24 cellular contexts compared by ENCODE assay signal in genomic region chr18:68459968-68460367, GRCh38.
"Had no signal": no experiment of that assay in that cellular context is flagged by ENCODE, and none has a peak within 500 bp of the region (broad histone marks: within the 10 kb centered on the region; RNA-seq: fewer than 3 reads in every experiment).

No MANE protein-coding gene starts in this region.

- H3K9me3 ChIP-seq: colonic mucosa, esophagus squamous epithelium, gastrocnemius medialis had no signal

- H3K4me3 ChIP-seq: colonic mucosa, coronary artery, dorsolateral prefrontal cortex, esophagus muscularis mucosa, esophagus squamous epithelium, gastrocnemius medialis, gastroesophageal sphincter, heart left ventricle, heart right ventricle had no signal

- H3K27me3 ChIP-seq: colonic mucosa, esophagus muscularis mucosa, esophagus squamous epithelium, foreskin keratinocyte, gastrocnemius medialis, gastroesophageal sphincter, heart left ventricle, heart right ventricle had no signal

- DNase-seq: colonic mucosa; cortex of kidney; dermis blood vessel endothelial cell; dorsolateral prefrontal cortex; effector CD4-positive, alpha-beta T cell; effector CD8-positive, alpha-beta T cell; effector memory CD4-positive, alpha-beta T cell; effector memory CD8-positive, alpha-beta T cell; endodermal cell; erythroblast; esophagus squamous epithelium; foreskin fibroblast; foreskin keratinocyte; foreskin melanocyte; gastrocnemius medialis; glutamatergic neuron; head of caudate nucleus; heart left ventricle; heart right ventricle had no signal

- H3K27ac ChIP-seq: colonic mucosa, coronary artery, dorsolateral prefrontal cortex, epithelial cell of prostate, esophagus muscularis mucosa, esophagus squamous epithelium, foreskin keratinocyte, gastrocnemius medialis, gastroesophageal sphincter, heart left ventricle, heart right ventricle had no signal

- ATAC-seq: effector memory CD8-positive, alpha-beta T cell; esophagus mucosa; foreskin keratinocyte; gastrocnemius medialis; gastroesophageal sphincter; heart left ventricle; heart right ventricle had no signal

- H3K4me1 ChIP-seq: colonic mucosa, esophagus muscularis mucosa, esophagus squamous epithelium, foreskin keratinocyte, gastrocnemius medialis, gastroesophageal sphincter, heart left ventricle, heart right ventricle had no signal

- H3K36me3 ChIP-seq: colonic mucosa, esophagus muscularis mucosa, esophagus squamous epithelium, gastrocnemius medialis, gastroesophageal sphincter, heart left ventricle, heart right ventricle had no signal
